18 cellular contexts compared by ENCODE assay signal in the genomic region with DNA sequence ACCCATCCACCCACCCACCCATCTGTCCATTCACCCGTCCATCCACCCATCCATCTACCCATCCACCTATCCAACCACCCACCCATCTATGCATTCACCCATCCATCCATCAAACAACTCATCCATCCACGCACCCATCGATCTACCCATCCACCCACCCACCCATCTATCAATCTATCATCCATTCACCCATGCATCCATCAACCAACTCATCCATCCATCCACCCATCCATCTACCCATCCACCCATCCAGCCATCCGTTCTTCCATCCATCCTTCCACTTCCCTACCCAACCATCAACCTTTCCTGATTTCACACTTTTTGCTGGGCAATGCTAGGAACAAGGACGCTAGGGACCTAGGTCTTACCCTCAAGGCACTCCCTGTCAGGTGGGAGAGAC. TPM values are rescaled to one million over a fixed set of nuclear protein-coding genes. Genes with fewer than 3 reads are reported as not detected.
A peak's percentile ranks its signal among the peaks of the same experiment; 100 is the strongest.
DNase-seq lines count a peak whose midpoint lies in the region; ATAC-seq and TF ChIP-seq lines count a peak whose summit lies in the region.
"Had no signal": no experiment of that assay in that cellular context is flagged by ENCODE, and none has a peak within 500 bp of the region (broad histone marks: within the 10 kb centered on the region; RNA-seq: fewer than 3 reads in every experiment).

No MANE protein-coding gene starts in this region.

- H3K4me2 ChIP-seq in PC-9 (peak overlapping the region; percentile 90), mesendoderm (ENCODE audit: low read length) (no peak overlapping the region)

- H2BK5ac ChIP-seq in mesendoderm (ENCODE audit: low read length) = no peak overlapping the region

- TF ChIP-seq POLR2A in transverse colon (IDR thresholded peaks at IDR 0.05) = no peak

- peaks cover 0 to 2% of the 10 kb centered on the region in 2 donors for H3K9me3 Mint-ChIP-seq in activated T-cell treated with anti-CD3 and anti-CD28 coated beads, Interleukin-2, amount 50 U/mL, for 72 hours
- no peaks in the 10 kb centered on the region for H3K9me3 Mint-ChIP-seq in central memory CD8-positive, alpha-beta T cell
- no peaks in the 10 kb centered on the region for H3K9me3 Mint-ChIP-seq in stimulated activated naive B cell treated with anti-CD40 and anti-IgM and Interleukin-4, amounts not matched to agents 10 μg/mL and 1 μg/mL and 100 μg/mL, for 72 hours

- H3K18ac ChIP-seq in mesendoderm (ENCODE audit: low read length) = no peak overlapping the region

- no peak overlapping the region for H4K8ac ChIP-seq in mesendoderm (ENCODE audit: low read depth, low read length)

- no peak for DNase-seq in activated T-cell treated with anti-CD3 and anti-CD28 coated beads, Interleukin-2, amount 50 U/mL, for 72 hours
- DNase-seq in activated T-cell treated with anti-CD3 and anti-CD28 coated beads, Interleukin-2, amount 50 U/mL, for 48 hours = no peak
- DNase-seq in PC-9 (no peak), SKM-1 (lab: John Stamatoyannopoulos, UW; ENCODE audit: unreplicated experiment) (no peak), mesendoderm (no peak), transverse colon (no peak)
- DNase-seq in central memory CD8-positive, alpha-beta T cell (ENCODE audit: low spot score in 2 of 2) = no peak
- DNase-seq in stimulated activated naive B cell treated with anti-CD40 and anti-IgM and Interleukin-4, amounts not matched to agents 10 μg/mL and 1 μg/mL and 100 μg/mL, for 72 hours = no peak
- DNase-seq: activated naive CD4-positive, alpha-beta T cell treated with Interleukin-2 at 50 U/mL for 16 hours; left colon; NCI-H226; posterior cingulate gyrus; Right ventricle myocardium superior; stimulated activated naive CD4-positive, alpha-beta T cell treated with Interleukin-2 at 50 U/mL for 16 hours; T1000; uterus had no signal

- H3K27me3 ChIP-seq in PC-9 (ENCODE audit: insufficient read depth, low read depth) = no peaks in the 10 kb centered on the region
- no peaks in the 10 kb centered on the region for H3K27me3 ChIP-seq in mesendoderm (ENCODE audit: insufficient read depth, low read length, poor library complexity)
- no peaks in the 10 kb centered on the region for H3K27me3 ChIP-seq in transverse colon
- H3K27me3 ChIP-seq: uterus had no signal

- H3K27me3 Mint-ChIP-seq in activated T-cell treated with anti-CD3 and anti-CD28 coated beads, Interleukin-2, amount 50 U/mL, for 72 hours (ENCODE audit: low read depth) = no peaks in the 10 kb centered on the region
- H3K27me3 Mint-ChIP-seq in central memory CD8-positive, alpha-beta T cell = no peaks in the 10 kb centered on the region
- peaks cover 0 to 8% of the 10 kb centered on the region in 2 donors for H3K27me3 Mint-ChIP-seq in stimulated activated naive B cell treated with anti-CD40 and anti-IgM and Interleukin-4, amounts not matched to agents 10 μg/mL and 1 μg/mL and 100 μg/mL, for 72 hours

- no peak overlapping the region for H3K56ac ChIP-seq in mesendoderm (ENCODE audit: low read length)

- H3K4me1 Mint-ChIP-seq in activated T-cell treated with anti-CD3 and anti-CD28 coated beads, Interleukin-2, amount 50 U/mL, for 72 hours (ENCODE audit: low read depth) = peaks cover 41% of the 10 kb centered on the region
- H3K4me1 Mint-ChIP-seq in central memory CD8-positive, alpha-beta T cell = peaks cover 47% of the 10 kb centered on the region
- H3K4me1 Mint-ChIP-seq in stimulated activated naive B cell treated with anti-CD40 and anti-IgM and Interleukin-4, amounts not matched to agents 10 μg/mL and 1 μg/mL and 100 μg/mL, for 72 hours = peaks cover 25 to 35% of the 10 kb centered on the region in 2 donors

- no peak overlapping the region for H3K4ac ChIP-seq in mesendoderm (ENCODE audit: low read depth, low read length)

- H3K4me1 ChIP-seq in PC-9 (replicated peaks; ENCODE audit: insufficient read depth) (peaks cover 19% of the 10 kb centered on the region), mesendoderm (ENCODE audit: control insufficient read depth, low read depth, low read length) (peaks cover 6% of the 10 kb centered on the region), transverse colon (peaks cover 14 to 27% (median 25%) of the 10 kb centered on the region in 4 donors)

- no peak overlapping the region for H2BK15ac ChIP-seq in mesendoderm (replicated peaks; ENCODE audit: low read depth)

- H3K27ac ChIP-seq in PC-9 (no peak overlapping the region), mesendoderm (ENCODE audit: low read depth, low read length) (no peak overlapping the region), transverse colon (no peak overlapping the region)
- H3K27ac ChIP-seq: skin epidermis, uterus had no signal

- BruUV-seq in PC-9 (replicated peaks; lab: Mats Ljungman, UMichigan) = no TSS peak

- in situ Hi-C loops in transverse colon (cut with MboI; ENCODE audit: low pct_ligation_motif_present in 1 of 4, low pct_unique_long_range_greater_than_20kb in 1 of 4, low sequenced_read_pairs in 3 of 4) = loop anchor here in 1 of 4 donors (25.0 kb wide), 1 partner anchor 95 kb away; a partner anchor contains a TSS

- 100% methylated on average over 3 of the region's 5 CpGs for WGBS in mesendoderm (ENCODE audit: extremely low coverage, insufficient coverage, low lambda C conversion rate)
- 97 to 100% methylated on average over 4 to 5 of the region's 5 CpGs for WGBS in transverse colon (ENCODE audit: low coverage in 1 of 2), 2 donors

- POLR2A ChIA-PET in PC-9 (lab: Charles Lee; ENCODE audit: unreplicated experiment) = interaction anchor here (0.6 kb wide), 1 partner anchor 13 kb away, joined by 26 read pairs; no protein-coding TSS in a partner anchor

- H3K27ac Mint-ChIP-seq in activated T-cell treated with anti-CD3 and anti-CD28 coated beads, Interleukin-2, amount 50 U/mL, for 72 hours = no peak overlapping the region
- H3K27ac Mint-ChIP-seq in central memory CD8-positive, alpha-beta T cell (ENCODE audit: low read depth) = peak overlapping the region; percentile 79
- no peak overlapping the region for H3K27ac Mint-ChIP-seq in stimulated activated naive B cell treated with anti-CD40 and anti-IgM and Interleukin-4, amounts not matched to agents 10 μg/mL and 1 μg/mL and 100 μg/mL, for 72 hours

- ATAC-seq in activated T-cell treated with anti-CD3 and anti-CD28 coated beads, Interleukin-2, amount 50 U/mL, for 72 hours (replicated peaks in 1 of 2) = no peak
- ATAC-seq in central memory CD8-positive, alpha-beta T cell (replicated peaks; ENCODE audit: extremely low read depth, poor library complexity, severe bottlenecking) = no peak
- no peak for ATAC-seq in stimulated activated naive B cell treated with anti-CD40 and anti-IgM and Interleukin-4, amounts not matched to agents 10 μg/mL and 1 μg/mL and 100 μg/mL, for 72 hours (replicated peaks)
- ATAC-seq: left colon had no signal

- TF ChIP-seq EP300 in transverse colon (IDR thresholded peaks at IDR 0.05; ENCODE audit: low read depth) = no peak

- CTCF ChIA-PET in PC-9 (lab: Charles Lee) = no interaction called here

- intact Hi-C loops in PC-9 (cut with micrococcal nuclease; ENCODE audit: unreplicated experiment) = loop anchor here (10.0 kb wide), 1 partner anchor 217 kb away; a partner anchor contains a TSS
- intact Hi-C loops in transverse colon (cut with DNase I; ENCODE audit: low total_unique reads) = loop anchor here (1.0 to 10.0 kb wide), 3 partner anchors 69 to 273 kb away; a partner anchor contains a TSS

- H3K79me2 ChIP-seq in PC-9 (ENCODE audit: low read depth) (peaks cover 42% of the 10 kb centered on the region), mesendoderm (ENCODE audit: control insufficient read depth, insufficient read depth, low read length) (peaks cover 12% of the 10 kb centered on the region)

- H2BK120ac ChIP-seq in mesendoderm (ENCODE audit: low read depth, low read length) = no peak overlapping the region

- no peaks in the 10 kb centered on the region for H3K9me2 ChIP-seq in PC-9 (ENCODE audit: insufficient read depth)

- peaks cover 14 to 16% of the 10 kb centered on the region in 2 donors for H3K36me3 Mint-ChIP-seq in activated T-cell treated with anti-CD3 and anti-CD28 coated beads, Interleukin-2, amount 50 U/mL, for 72 hours (ENCODE audit: insufficient read depth in 2 of 2)
- H3K36me3 Mint-ChIP-seq in central memory CD8-positive, alpha-beta T cell (ENCODE audit: insufficient read depth) = peaks cover 20% of the 10 kb centered on the region
- peaks cover 18 to 30% of the 10 kb centered on the region in 2 donors for H3K36me3 Mint-ChIP-seq in stimulated activated naive B cell treated with anti-CD40 and anti-IgM and Interleukin-4, amounts not matched to agents 10 μg/mL and 1 μg/mL and 100 μg/mL, for 72 hours

- H3K4me3 ChIP-seq in PC-9 (peak overlapping the region; percentile 59; the same call in 1 of the 2 replicates), mesendoderm (ENCODE audit: low read length) (no peak overlapping the region), transverse colon (no peak overlapping the region)
- H3K4me3 ChIP-seq: skin epidermis, uterus had no signal

- H3K9me3 ChIP-seq in PC-9 (ENCODE audit: insufficient read depth, low read depth) = no peaks in the 10 kb centered on the region
- H3K9me3 ChIP-seq in transverse colon = no peaks in the 10 kb centered on the region
- H3K9me3 ChIP-seq: uterus had no signal

- peaks cover 37% of the 10 kb centered on the region; the same call in 1 of the 2 replicates for H3F3A ChIP-seq in PC-9 (ENCODE audit: insufficient read depth, low read depth)

- H3K9ac ChIP-seq in mesendoderm (ENCODE audit: low read length) = no peak overlapping the region

- H4K20me1 ChIP-seq in PC-9 (ENCODE audit: insufficient read depth) = peaks cover 15% of the 10 kb centered on the region

- TF ChIP-seq CTCF in PC-9 (conservative IDR thresholded peaks at IDR 0.05) = no peak
- no peak for TF ChIP-seq CTCF in transverse colon (IDR thresholded peaks at IDR 0.05)

- no peak overlapping the region for H2AK5ac ChIP-seq in mesendoderm (ENCODE audit: low read length)

- H2AFZ ChIP-seq in PC-9 = no peak overlapping the region

- H3K4me3 Mint-ChIP-seq in activated T-cell treated with anti-CD3 and anti-CD28 coated beads, Interleukin-2, amount 50 U/mL, for 72 hours = peak overlapping the region; percentile 91 to 92
- peak overlapping the region; percentile 97 for H3K4me3 Mint-ChIP-seq in central memory CD8-positive, alpha-beta T cell
- peak overlapping the region; percentile 59 to 92 for H3K4me3 Mint-ChIP-seq in stimulated activated naive B cell treated with anti-CD40 and anti-IgM and Interleukin-4, amounts not matched to agents 10 μg/mL and 1 μg/mL and 100 μg/mL, for 72 hours

- H3K79me1 ChIP-seq in mesendoderm (ENCODE audit: low read length) = peaks cover 6% of the 10 kb centered on the region

- peaks cover 12% of the 10 kb centered on the region for H3K36me3 ChIP-seq in PC-9 (ENCODE audit: low read depth)
- H3K36me3 ChIP-seq in mesendoderm (ENCODE audit: control insufficient read depth, insufficient read depth, low read length) = peaks cover 1% of the 10 kb centered on the region
- H3K36me3 ChIP-seq in transverse colon = no peaks in the 10 kb centered on the region
- H3K36me3 ChIP-seq: uterus had no signal

- H4K5ac ChIP-seq in mesendoderm (ENCODE audit: low read length) = no peak overlapping the region

- H3K23ac ChIP-seq in mesendoderm (ENCODE audit: low read length) = no peak overlapping the region

RNA-seq across cellular contexts. Expression of a gene that starts 2.1 kb away (rescaled TPM):
- 10 to 100 TPM in 1 of 2 donors, 1 to 10 TPM in 1; 7.5 to 11.7 TPM for total RNA-seq in activated T-cell treated with anti-CD3 and anti-CD28 coated beads, Interleukin-2, amount 50 U/mL, for 72 hours
- total RNA-seq in PC-9 (2021) = 40.4 and 94.5 TPM in 2 replicates
- 0.66 TPM for polyA plus RNA-seq in mesendoderm (2013, experiment 1 of 2)
- 0.53 TPM for polyA plus RNA-seq in mesendoderm (2013, experiment 2 of 2)
- total RNA-seq in transverse colon = 100 to 1,000 TPM in 1 of 4 donors, 10 to 100 TPM in 3; 12.0 to 199 (median 42.5) TPM

RNA-seq across cellular contexts. Expression of a gene that starts 3.7 kb away (rescaled TPM):
- total RNA-seq in activated T-cell treated with anti-CD3 and anti-CD28 coated beads, Interleukin-2, amount 50 U/mL, for 72 hours = 1,000 to 10,000 TPM; 3,217 to 3,413 TPM
- total RNA-seq in PC-9 (2021) (2,433 and 2,547 TPM in 2 replicates), transverse colon (100 to 1,000 TPM; 448 to 648 (median 605) TPM)
- polyA plus RNA-seq in mesendoderm (2013, experiment 1 of 2) = 2,426 TPM
- 2,495 TPM for polyA plus RNA-seq in mesendoderm (2013, experiment 2 of 2)

RNA-seq across cellular contexts. Expression of a gene that starts 5.4 kb away (rescaled TPM):
- total RNA-seq in activated T-cell treated with anti-CD3 and anti-CD28 coated beads, Interleukin-2, amount 50 U/mL, for 72 hours = not detected
- total RNA-seq in PC-9 (2021) (not detected in 2 replicates), transverse colon (not detected)
- polyA plus RNA-seq in mesendoderm (2013, experiment 1 of 2) = not detected
- polyA plus RNA-seq in mesendoderm (2013, experiment 2 of 2) = 0.08 TPM
- total RNA-seq: bronchial epithelial cell, left colon, Right ventricle myocardium superior had no signal

RNA-seq across cellular contexts. Expression of a gene that starts 11.8 kb away (rescaled TPM):
- total RNA-seq in activated T-cell treated with anti-CD3 and anti-CD28 coated beads, Interleukin-2, amount 50 U/mL, for 72 hours = 1 to 10 TPM; 4.0 to 5.4 TPM
- total RNA-seq in PC-9 (2021) (4.1 and 6.6 TPM in 2 replicates), transverse colon (under 1 TPM in 1 of 4 donors, not detected in 3; 0.48 TPM)
- 0.84 TPM for polyA plus RNA-seq in mesendoderm (2013, experiment 1 of 2)
- 0.41 TPM for polyA plus RNA-seq in mesendoderm (2013, experiment 2 of 2)
- total RNA-seq: Right ventricle myocardium superior had no signal

RNA-seq across cellular contexts. Expression of a gene that starts 19.0 kb away (rescaled TPM):
- total RNA-seq in activated T-cell treated with anti-CD3 and anti-CD28 coated beads, Interleukin-2, amount 50 U/mL, for 72 hours = under 1 TPM in 1 of 2 donors, not detected in 1; 0.07 TPM
- total RNA-seq in PC-9 (2021) (0.11 TPM in 1 of 2 replicates, not detected in the other), transverse colon (not detected)
- not detected for polyA plus RNA-seq in mesendoderm (2013, experiment 1 of 2)
- 0.01 TPM for polyA plus RNA-seq in mesendoderm (2013, experiment 2 of 2)
- total RNA-seq: bronchial epithelial cell, left colon, Right ventricle myocardium superior had no signal
